In the genomic region with DNA sequence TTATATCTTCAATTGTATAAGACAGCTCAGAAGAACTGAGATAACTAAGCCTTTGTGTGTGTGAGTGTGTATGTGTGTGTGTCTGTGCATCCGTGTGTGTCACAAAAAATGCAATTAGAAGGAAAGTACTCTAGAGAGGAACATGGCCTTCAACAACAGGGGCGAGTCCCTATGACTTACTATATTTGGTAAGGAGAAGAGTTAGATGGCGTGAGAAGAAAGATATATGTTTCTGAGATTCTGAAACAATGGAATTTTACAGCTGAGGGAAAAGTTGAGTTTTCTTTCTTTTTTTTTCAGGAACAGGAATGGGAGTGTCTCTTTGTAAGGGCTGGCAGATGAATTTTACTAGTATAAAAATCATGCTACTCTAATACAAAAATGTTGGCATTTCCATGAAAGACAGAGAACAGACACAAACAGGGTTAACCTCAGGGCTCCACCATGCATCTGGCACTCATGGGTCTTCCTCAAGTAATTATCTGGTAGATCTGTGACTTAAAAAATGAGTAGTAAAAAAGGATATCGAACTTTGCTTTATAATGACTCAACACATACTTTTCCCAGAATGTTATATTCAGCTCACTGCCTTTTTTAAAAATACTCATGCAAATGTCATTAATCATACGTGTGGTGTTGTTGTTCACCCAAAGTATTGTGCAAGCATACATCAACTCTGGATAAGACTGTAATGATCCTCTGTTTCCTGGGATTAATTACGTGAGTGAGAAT, we compare ENCODE assay signal across 15 cellular contexts. TPM values are rescaled to one million over a fixed set of nuclear protein-coding genes. Genes with fewer than 3 reads are reported as not detected.
A peak's percentile ranks its signal among the peaks of the same experiment; 100 is the strongest.
DNase-seq lines count a peak whose midpoint lies in the region; ATAC-seq, FAIRE-seq and TF ChIP-seq lines count a peak whose summit lies in the region.
"Had no signal": no experiment of that assay in that cellular context is flagged by ENCODE, and none has a peak within 500 bp of the region (broad histone marks: within the 10 kb centered on the region; RNA-seq: fewer than 3 reads in every experiment).

No MANE protein-coding gene starts in this region.

- DNase-seq in Right ventricle myocardium superior (no peak), Right ventricle myocardium inferior (ENCODE audit: missing footprints) (no peak), dermis blood vessel endothelial cell (peak; percentile 66), HepG2 (ENCODE audit: low spot score) (no peak), SK-N-DZ (ENCODE audit: low spot score) (no peak), H9 (no peak), NCI-H2227 (lab: John Stamatoyannopoulos, UW; ENCODE audit: unreplicated experiment) (no peak)
- DNase-seq: central memory CD4-positive, alpha-beta T cell; immature natural killer cell; NCI-H2029 treated with DMSO at 0.1 percent for 48 hours had no signal

- H3K27ac ChIP-seq in HepG2 (ENCODE audit: extremely low read length, insufficient read depth, low read length): no peak overlapping the region
- H3K27ac ChIP-seq in H9 (ENCODE audit: insufficient read length, low read depth, low read length): no peak overlapping the region
- H3K27ac ChIP-seq: 22Rv1, HL-60, SJSA1 had no signal

- TF ChIP-seq CTCF in HepG2 (CRISPR knock-in tag; IDR thresholded peaks at IDR 0.05): no peak
- TF ChIP-seq CTCF in H9 (conservative IDR thresholded peaks at IDR 0.05): no peak

- no peak overlapping the region for H4K8ac ChIP-seq in H9 (replicated peaks; ENCODE audit: insufficient read length, low read depth, low read length)

- in situ Hi-C loops in HepG2 (cut with HindIII; ENCODE audit: extremely low pct_ligation_motif_present, low pct_unique_long_range_greater_than_20kb): no loop called here

- H2BK20ac ChIP-seq in H9 (ENCODE audit: low read depth, low read length, poor library complexity, severe bottlenecking): no peak overlapping the region

- intact Hi-C loops in Right ventricle myocardium superior (cut with DNase I) (no loop called here), Right ventricle myocardium inferior (cut with DNase I) (no loop called here), HepG2 (cut with micrococcal nuclease; ENCODE audit: unreplicated experiment) (loop anchor here (5.0 kb wide), 1 partner anchor 1957 kb away; no protein-coding TSS in a partner anchor)

- no peak overlapping the region for H4K91ac ChIP-seq in H9 (ENCODE audit: insufficient read length, low read depth, low read length)

- H3K9me3 ChIP-seq in HepG2 (ENCODE audit: low read length): no peaks in the 10 kb centered on the region
- H3K9me3 ChIP-seq in H9 (ENCODE audit: control insufficient read depth, low read depth, low read length): no peaks in the 10 kb centered on the region
- H3K9me3 ChIP-seq: SJSA1 had no signal

- POLR2A ChIA-PET in HepG2 (lab: Yijun Ruan, JAX): no interaction called here

- no peak overlapping the region for H2BK120ac ChIP-seq in H9 (ENCODE audit: low read depth, low read length, poor library complexity, severe bottlenecking)

- H3T11ph ChIP-seq in H9 (ENCODE audit: low read length): no peak overlapping the region

- peaks cover 7 to 10% of the 10 kb centered on the region in 2 experiments for H3K4me1 Mint-ChIP-seq in H9

- WGBS in HepG2 (ENCODE audit: low lambda C conversion rate): 37% methylated on average over 6 of the region's 6 CpGs
- no CpG with 5 or more reads among the region's 6 CpGs for WGBS in H9 (ENCODE audit: extremely low coverage, insufficient read length, low lambda C conversion rate)

- no peaks in the 10 kb centered on the region for H3K27me3 Mint-ChIP-seq in H9 (ENCODE audit: low read depth)

- no peaks in the 10 kb centered on the region for H3K36me3 ChIP-seq in HepG2 (replicated peaks in 1 of 2; ENCODE audit: control insufficient read depth in 1 of 2, insufficient read depth in 2 of 2, low read length in 2 of 2)
- H3K36me3 ChIP-seq: SJSA1 had no signal

- ATAC-seq in Right ventricle myocardium superior (ENCODE audit: poor library complexity): peak; percentile 45
- ATAC-seq in Right ventricle myocardium inferior: no peak
- no peak for ATAC-seq in HepG2
- no peak for ATAC-seq in GM19324 (IDR thresholded peaks at IDR 0.05; ENCODE audit: low FRiP score, unreplicated experiment)
- ATAC-seq: HCT116 had no signal

- no peaks in the 10 kb centered on the region for H3K79me1 ChIP-seq in H9 (ENCODE audit: insufficient read depth, low read depth, low read length, poor library complexity, severe bottlenecking)

- no peak overlapping the region for H3K27ac Mint-ChIP-seq in H9
- H3K27ac Mint-ChIP-seq: immature natural killer cell had no signal

- TF ChIP-seq EP300 in HepG2 (IDR thresholded peaks at IDR 0.05; ENCODE audit: low read depth in 2 of 2, low read length in 2 of 2) (no peak), HepG2 (CRISPR knock-in tag; IDR thresholded peaks at IDR 0.05; ENCODE audit: borderline replicate concordance) (no peak)

- BruUV-seq in HepG2 (replicated peaks; lab: Mats Ljungman, UMichigan): no TSS peak

- no peak for TF ChIP-seq POLR2A in HepG2 (IDR thresholded peaks at IDR 0.05; ENCODE audit: insufficient read depth in 1 of 2, low read depth in 2 of 2, low read length in 2 of 2)

- H3K4me3 Mint-ChIP-seq in H9: no peak overlapping the region
- H3K4me3 Mint-ChIP-seq: immature natural killer cell had no signal

- H3K14ac ChIP-seq in H9 (ENCODE audit: insufficient read depth, low read length): no peak overlapping the region

- CTCF ChIA-PET in HepG2 (lab: Yijun Ruan, JAX; ENCODE audit: low intra/inter-chr PET ratio, low total read pairs): no interaction called here

- no peak overlapping the region for H3K18ac ChIP-seq in H9 (ENCODE audit: insufficient read length, low read depth, low read length)

- H2AFZ ChIP-seq in HepG2 (ENCODE audit: low read length): no peak overlapping the region
- H2AFZ ChIP-seq in H9 (ENCODE audit: low read length): no peak overlapping the region

- H3K56ac ChIP-seq in H9 (ENCODE audit: insufficient read length, low read depth, low read length): no peak overlapping the region

- TF ChIP-seq RAD21 in HepG2 (CRISPR knock-in tag; IDR thresholded peaks at IDR 0.05): no peak

- no peak overlapping the region for H3K4me3 ChIP-seq in HepG2 (replicated peaks in 1 of 3; ENCODE audit: insufficient read depth in 1 of 3, low read depth in 2 of 3, low read length in 3 of 3)
- H3K4me3 ChIP-seq: SJSA1 had no signal

- no peak overlapping the region for H4K5ac ChIP-seq in H9 (ENCODE audit: insufficient read length, low read depth, low read length)

- H2BK5ac ChIP-seq in H9 (ENCODE audit: insufficient read length, low read length): no peak overlapping the region

- no peaks in the 10 kb centered on the region for H3K36me3 Mint-ChIP-seq in H9 (ENCODE audit: insufficient read depth in 1 of 3, low read depth in 3 of 3)
- H3K36me3 Mint-ChIP-seq: immature natural killer cell had no signal

- no peaks in the 10 kb centered on the region for H3K23me2 ChIP-seq in H9 (ENCODE audit: insufficient read length, low read depth, low read length, poor library complexity, severe bottlenecking)

- H3K9ac ChIP-seq in HepG2 (ENCODE audit: insufficient read depth, low read depth, low read length) (no peak overlapping the region), H9 (ENCODE audit: extremely low read depth, insufficient read length, low read length) (no peak overlapping the region)

- H2BK12ac ChIP-seq in H9 (ENCODE audit: insufficient read length, low read depth, low read length): no peak overlapping the region

- no peak overlapping the region for H3K4me2 ChIP-seq in HepG2 (ENCODE audit: low read depth, low read length)
- H3K4me2 ChIP-seq in H9 (ENCODE audit: insufficient read depth, insufficient read length, low read length): no peak overlapping the region

- no peak overlapping the region for H3K4ac ChIP-seq in H9 (ENCODE audit: low read depth, low read length)

- no peak overlapping the region for H2AK5ac ChIP-seq in H9 (ENCODE audit: insufficient read length, low read length)

- H3K9me3 Mint-ChIP-seq in H9: no peaks in the 10 kb centered on the region

- H4K20me1 ChIP-seq in HepG2 (ENCODE audit: insufficient read depth, low read length) (no peaks in the 10 kb centered on the region), H9 (ENCODE audit: control insufficient read depth, insufficient read depth, insufficient read length) (no peaks in the 10 kb centered on the region)

- no peak for FAIRE-seq in HepG2 (lab: Jason Lieb, UNC)

- H3K23ac ChIP-seq in H9 (ENCODE audit: insufficient read length, low read depth, low read length): no peak overlapping the region

- H3K4me1 ChIP-seq in HepG2 (ENCODE audit: insufficient read depth, low read length) (peaks cover 17% of the 10 kb centered on the region), H9 (ENCODE audit: insufficient read depth, low read length) (no peaks in the 10 kb centered on the region)

- no peak overlapping the region for H2BK15ac ChIP-seq in H9 (ENCODE audit: low read depth, low read length)

- no peaks in the 10 kb centered on the region for H3K79me2 ChIP-seq in HepG2 (ENCODE audit: insufficient read depth, low read length)
- no peaks in the 10 kb centered on the region for H3K79me2 ChIP-seq in H9 (ENCODE audit: insufficient read depth, low read length)

- H3K27me3 ChIP-seq in HepG2 (ENCODE audit: control insufficient read depth in 1 of 2, insufficient read depth in 2 of 2, low read length in 2 of 2) (no peaks in the 10 kb centered on the region), H9 (ENCODE audit: insufficient read depth, low read length) (no peaks in the 10 kb centered on the region)
- H3K27me3 ChIP-seq: SJSA1 had no signal

RNA-seq across cellular contexts. Expression of a gene that starts 12.9 kb away (rescaled TPM):
- 35.8 TPM for total RNA-seq in Right ventricle myocardium superior
- total RNA-seq in Right ventricle myocardium inferior: 36.8 TPM
- total RNA-seq in dermis blood vessel endothelial cell: 112 and 160 TPM in 2 replicates
- 8.2 and 8.9 TPM in 2 replicates for total RNA-seq in HepG2 (2016; rRNA removed; fragmentation: Illumina TruSeq; extraction: Trizol)
- total RNA-seq in HepG2 (2016; cell fraction: cytosol; rRNA removed; fragmentation: Illumina TruSeq; extraction: Trizol; ENCODE audit: low read depth): 0.91 and 1.1 TPM in 2 replicates
- 8.5 and 8.6 TPM in 2 replicates for total RNA-seq in HepG2 (2016; cell fraction: insoluble cytoplasmic fraction; rRNA removed; fragmentation: Illumina TruSeq; extraction: Trizol)
- 2.7 and 3.7 TPM in 2 replicates for total RNA-seq in HepG2 (2016; cell fraction: membrane; rRNA removed; fragmentation: Illumina TruSeq; extraction: Trizol)
- 19.3 and 22.1 TPM in 2 replicates for total RNA-seq in HepG2 (2016; cell fraction: nucleus; rRNA removed; fragmentation: Illumina TruSeq; extraction: Trizol)
- 6.7 and 7.5 TPM in 2 replicates for polyA plus RNA-seq in HepG2 (2011; rRNA removed)
- polyA plus RNA-seq in HepG2 (2011; cell fraction: cytosol; rRNA removed): 5.4 and 5.6 TPM in 2 replicates
- polyA plus RNA-seq in HepG2 (2011; cell fraction: nucleus; rRNA removed): 8.8 and 9.0 TPM in 2 replicates
- 7.3 and 8.1 TPM in 2 replicates for polyA plus RNA-seq in HepG2 (2012)
- 0.12 and 0.19 TPM in 2 replicates for polyA plus RNA-seq in HepG2 (2016; cell fraction: cytosol; fragmentation: Illumina TruSeq; extraction: Trizol; ENCODE audit: low read depth)
- polyA plus RNA-seq in HepG2 (2016; cell fraction: insoluble cytoplasmic fraction; fragmentation: Illumina TruSeq; extraction: Trizol; ENCODE audit: low read depth): 6.5 and 7.2 TPM in 2 replicates
- polyA plus RNA-seq in HepG2 (2016; cell fraction: membrane; fragmentation: Illumina TruSeq; extraction: Trizol; ENCODE audit: low read depth): 0.71 and 0.77 TPM in 2 replicates
- 8.4 and 10.2 TPM in 2 replicates for polyA plus RNA-seq in HepG2 (2016; cell fraction: nucleus; fragmentation: Illumina TruSeq; extraction: Trizol; ENCODE audit: insufficient read depth, low read depth)
- 2.9 and 20.7 TPM in 2 replicates for polyA minus RNA-seq in HepG2 (2011; rRNA and poly(A)+ RNA removed; ENCODE audit: low replicate concordance)
- 12.7 and 13.1 TPM in 2 replicates for polyA minus RNA-seq in HepG2 (2011; cell fraction: cytosol; rRNA and poly(A)+ RNA removed)
- polyA minus RNA-seq in HepG2 (2011; cell fraction: nucleus; rRNA and poly(A)+ RNA removed): 42.2 and 48.4 TPM in 2 replicates
- 0.10 and 0.36 TPM in 2 replicates for polyA plus RNA-seq in SK-N-DZ (2014; cell fraction: cytosol; rRNA removed)
- 0.03 TPM in 1 of 2 replicates, not detected in the other for polyA plus RNA-seq in SK-N-DZ (2014; cell fraction: nucleus; rRNA removed)
- total RNA-seq in H9 (2021): 29.7 and 33.2 TPM in 2 replicates
- polyA plus RNA-seq: immature natural killer cell had no signal
